11 cellular contexts compared by ENCODE assay signal in genomic region chr17:40561294-40561870, GRCh38. TPM values are rescaled to one million over a fixed set of nuclear protein-coding genes. Genes with fewer than 3 reads are reported as not detected.
DNase-seq lines count a peak whose midpoint lies in the region; ATAC-seq, FAIRE-seq and TF ChIP-seq lines count a peak whose summit lies in the region.
"Had no signal": no experiment of that assay in that cellular context is flagged by ENCODE, and none has a peak within 500 bp of the region (broad histone marks: within the 10 kb centered on the region; RNA-seq: fewer than 3 reads in every experiment).

No MANE protein-coding gene starts in this region.

- DNase-seq in kidney (no peak), esophagus squamous epithelium (lab: John Stamatoyannopoulos, UW) (no peak), NCI-H1694 (lab: John Stamatoyannopoulos, UW) (no peak), Right ventricle myocardium inferior (ENCODE audit: missing footprints) (no peak), superior temporal gyrus (ENCODE audit: extremely low spot score) (no peak)
- DNase-seq: NCI-H1105, WERI-Rb-1 had no signal

- TF ChIP-seq POLR2A in esophagus squamous epithelium (IDR thresholded peaks at IDR 0.05), result no peak

- WGBS in esophagus squamous epithelium, 2 donors, result 63 to 71% methylated on average over 2 to 3 of the region's 3 CpGs

- H3K4me1 ChIP-seq in kidney (ENCODE audit: control insufficient read depth in 1 of 2, insufficient read depth in 1 of 2, low read depth in 1 of 2, low read length in 2 of 2) (peaks cover 14 to 23% of the 10 kb centered on the region in 2 donors), esophagus squamous epithelium (peaks cover 24 to 85% (median 37%) of the 10 kb centered on the region in 3 donors)

- TF ChIP-seq CTCF in kidney (IDR thresholded peaks at IDR 0.05; ENCODE audit: borderline replicate concordance, extremely low read depth, insufficient read depth), result no peak
- TF ChIP-seq CTCF in esophagus squamous epithelium (IDR thresholded peaks at IDR 0.05), result no peak

- intact Hi-C loops in kidney (cut with DNase I) (no loop called here), esophagus squamous epithelium (cut with DNase I) (loop anchor here (10.0 kb wide), 1 partner anchor 197 kb away; the partner anchor contains the start of gene GJD3), Right ventricle myocardium inferior (cut with DNase I) (loop anchor here (2.0 kb wide), 1 partner anchor 203 kb away; no protein-coding TSS in a partner anchor)

- FAIRE-seq in kidney (lab: Jason Lieb, UNC), result no peak

- H3K4me3 ChIP-seq in GM08714 (ENCODE audit: low read length) (peak overlapping the region; percentile 72), kidney (ENCODE audit: low read length in 2 of 2) (peak overlapping the region; percentile 58), esophagus squamous epithelium (no peak overlapping the region)

- H3K36me3 ChIP-seq in kidney (ENCODE audit: control insufficient read depth in 1 of 2, insufficient read depth in 2 of 2, low read length in 2 of 2) (no peaks in the 10 kb centered on the region), esophagus squamous epithelium (no peaks in the 10 kb centered on the region)
- H3K36me3 ChIP-seq: WERI-Rb-1 had no signal

- H3K9ac ChIP-seq in kidney (ENCODE audit: low read length in 2 of 2), result peak overlapping the region in 1 of 2 donors; percentile 78

- peaks cover 0 to 3% (median 0%) of the 10 kb centered on the region in 4 donors for H3K27me3 ChIP-seq in esophagus squamous epithelium

- H3K27ac ChIP-seq in kidney (ENCODE audit: low read depth in 2 of 2, low read length in 2 of 2) (no peak overlapping the region), esophagus squamous epithelium (peak overlapping the region in 2 of 4 donors; percentile 83 to 84)
- H3K27ac ChIP-seq: WERI-Rb-1 had no signal

- H3K9me3 ChIP-seq in kidney (ENCODE audit: control insufficient read depth in 1 of 2, low read length in 2 of 2) (no peaks in the 10 kb centered on the region), esophagus squamous epithelium (no peaks in the 10 kb centered on the region)

- peak; percentile 23 for ATAC-seq in GM21515 (IDR thresholded peaks at IDR 0.05; ENCODE audit: unreplicated experiment)
- ATAC-seq in HG03460 (IDR thresholded peaks at IDR 0.05; ENCODE audit: unreplicated experiment), result peak; percentile 29
- no peak for ATAC-seq in Right ventricle myocardium inferior

RNA-seq across cellular contexts. Expression of gene CCR7, which starts 3.9 kb away (rescaled TPM):
- total RNA-seq in kidney (7.1 TPM), esophagus squamous epithelium (under 1 TPM in 3 of 4 donors, not detected in 1; 0.12 to 0.95 (median 0.53) TPM), Right ventricle myocardium inferior (not detected)
- polyA plus RNA-seq in kidney (ENCODE audit: insufficient read depth, low read depth, low replicate concordance), result 0.17 TPM

RNA-seq across cellular contexts. Expression of gene TNS4, which starts 60.0 kb away (rescaled TPM):
- total RNA-seq in kidney (0.31 TPM), esophagus squamous epithelium (100 to 1,000 TPM in 1 of 4 donors, 10 to 100 TPM in 3; 34.6 to 104 (median 71.1) TPM), Right ventricle myocardium inferior (not detected)
- 2.2 TPM for polyA plus RNA-seq in kidney (ENCODE audit: insufficient read depth, low read depth, low replicate concordance)
- total RNA-seq: mesothelial cell of epicardium had no signal

Comparison
In these comparisons a context has a peak if more than half of its experiments do, and no peak if none do; other contexts are left out.
1. H3K4me3 ChIP-seq: peak in GM08714 (single experiment) and kidney (2 of 2); none in esophagus squamous epithelium (0 of 4).
2. RNA of gene TNS4, which starts 60.0 kb away (total RNA-seq): 34.6 to 104 TPM in esophagus squamous epithelium; 0.31 TPM in kidney (single experiment) and not detected in Right ventricle myocardium inferior (single experiment); every median in the first group is over 10 times any median in the second.